24 cellular contexts compared by ENCODE assay signal in the genomic region with DNA sequence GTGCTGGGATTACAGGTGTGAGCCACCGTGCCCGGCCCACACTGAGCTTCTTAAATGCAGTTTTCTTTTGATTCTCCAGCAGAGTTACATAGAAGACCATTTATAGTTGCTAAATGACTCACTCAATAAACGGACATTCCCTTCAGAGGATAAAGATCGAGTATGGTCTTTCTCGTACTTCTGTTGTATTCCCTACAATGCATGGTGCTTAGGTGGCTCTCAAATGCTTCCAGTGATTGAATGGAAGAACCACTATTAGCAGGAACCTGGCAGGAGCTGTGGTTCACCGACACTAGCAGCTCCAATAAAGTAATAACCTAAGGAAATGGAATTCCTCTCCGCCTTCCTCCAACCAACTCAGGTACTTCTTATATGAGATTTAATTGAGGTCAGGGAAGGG. TPM values are rescaled to one million over a fixed set of nuclear protein-coding genes. Genes with fewer than 3 reads are reported as not detected.
"Had no signal": no experiment of that assay in that cellular context is flagged by ENCODE, and none has a peak within 500 bp of the region (broad histone marks: within the 10 kb centered on the region; RNA-seq: fewer than 3 reads in every experiment).

No MANE protein-coding gene starts in this region.

- H3K27ac ChIP-seq: body of pancreas, cardiac muscle cell, foreskin keratinocyte, neural progenitor cell, prostate gland, spleen, VCaP had no signal

- H3K4me1 ChIP-seq: prostate gland had no signal

- DNase-seq: activated CD4-positive, alpha-beta memory T cell treated with anti-CD3 and anti-CD28 coated beads, Interleukin-2, amount 10 ng/mL, durations not matched to agents 7 days and 5 days; activated CD4-positive, alpha-beta T cell treated with anti-CD3 and anti-CD28 coated beads, Interleukin-2, amount 10 ng/mL, durations not matched to agents 24 days and 14 days; activated CD8-positive, alpha-beta memory T cell treated with anti-CD3 and anti-CD28 coated beads, Interleukin-2, amount 10 ng/mL, durations not matched to agents 7 days and 5 days; activated gamma-delta T cell treated with Interleukin-2 at 50 U/mL for 16 hours; activated T-cell treated with anti-CD3 and anti-CD28 coated beads for 4 hours; anterior cingulate cortex; body of pancreas; effector CD4-positive, alpha-beta T cell; erythroblast; foreskin keratinocyte; kidney; naive thymus-derived CD8-positive, alpha-beta T cell; spleen; stimulated activated CD4-positive, alpha-beta T cell treated with anti-CD3 and anti-CD28 coated beads, Interleukin-4, amount 100 ng/mL, for 1 hour; stimulated activated naive CD4-positive, alpha-beta T cell treated with Interleukin-2 at 50 U/mL for 16 hours had no signal

- H3K9me3 ChIP-seq: body of pancreas, prostate gland, spleen had no signal

- H3K27me3 ChIP-seq: body of pancreas, foreskin keratinocyte had no signal

- H3K27ac Mint-ChIP-seq: activated CD4-positive, alpha-beta memory T cell treated with anti-CD3 and anti-CD28 coated beads, Interleukin-2, amount 10 ng/mL, durations not matched to agents 7 days and 5 days; activated CD4-positive, alpha-beta T cell treated with anti-CD3 and anti-CD28 coated beads, Interleukin-2, amount 10 ng/mL, durations not matched to agents 24 days and 14 days; activated CD8-positive, alpha-beta memory T cell treated with anti-CD3 and anti-CD28 coated beads, Interleukin-2, amount 10 ng/mL, durations not matched to agents 7 days and 5 days; activated naive CD4-positive, alpha-beta T cell treated with anti-CD3 and anti-CD28 coated beads, Interleukin-2, amount 50 U/mL, for 24 hours; naive thymus-derived CD8-positive, alpha-beta T cell; neural progenitor cell; T-helper 2 cell treated with Interferon-gamma antibody and Interleukin-4, amounts not matched to agents 5 μg/mL and 100 μg/mL, for 36 hours had no signal

- H3K36me3 Mint-ChIP-seq: activated CD8-positive, alpha-beta memory T cell treated with anti-CD3 and anti-CD28 coated beads, Interleukin-2, amount 10 ng/mL, durations not matched to agents 7 days and 5 days; activated naive CD4-positive, alpha-beta T cell treated with anti-CD3 and anti-CD28 coated beads, Interleukin-2, amount 50 U/mL, for 24 hours; neural progenitor cell had no signal

- H3K4me3 Mint-ChIP-seq: activated CD4-positive, alpha-beta memory T cell treated with anti-CD3 and anti-CD28 coated beads, Interleukin-2, amount 10 ng/mL, durations not matched to agents 7 days and 5 days; activated CD4-positive, alpha-beta T cell treated with anti-CD3 and anti-CD28 coated beads, Interleukin-2, amount 10 ng/mL, durations not matched to agents 24 days and 14 days; activated CD8-positive, alpha-beta memory T cell treated with anti-CD3 and anti-CD28 coated beads, Interleukin-2, amount 10 ng/mL, durations not matched to agents 7 days and 5 days; activated naive CD4-positive, alpha-beta T cell treated with anti-CD3 and anti-CD28 coated beads, Interleukin-2, amount 50 U/mL, for 24 hours; naive thymus-derived CD8-positive, alpha-beta T cell; neural progenitor cell; T-helper 2 cell treated with Interferon-gamma antibody and Interleukin-4, amounts not matched to agents 5 μg/mL and 100 μg/mL, for 36 hours had no signal

- H3K4me3 ChIP-seq: body of pancreas, cardiac muscle cell, lung, neural progenitor cell, prostate gland, spleen had no signal

- H3K36me3 ChIP-seq: cardiac muscle cell, neural progenitor cell, prostate gland, spleen had no signal

- ATAC-seq: activated CD4-positive, CD25-positive, alpha-beta regulatory T cell treated with anti-CD3 and anti-CD28 coated beads, Interleukin-2, amount 50 U/mL, for 24 hours; activated CD8-positive, alpha-beta memory T cell treated with anti-CD3 and anti-CD28 coated beads, Interleukin-2, amount 10 ng/mL, durations not matched to agents 7 days and 5 days; body of pancreas; foreskin keratinocyte; left lobe of liver; naive thymus-derived CD8-positive, alpha-beta T cell had no signal

- H3K9me3 Mint-ChIP-seq: activated CD4-positive, alpha-beta memory T cell treated with anti-CD3 and anti-CD28 coated beads, Interleukin-2, amount 10 ng/mL, durations not matched to agents 7 days and 5 days; activated CD4-positive, alpha-beta T cell treated with anti-CD3 and anti-CD28 coated beads, Interleukin-2, amount 10 ng/mL, durations not matched to agents 24 days and 14 days; activated naive CD4-positive, alpha-beta T cell treated with anti-CD3 and anti-CD28 coated beads, Interleukin-2, amount 50 U/mL, for 24 hours; naive thymus-derived CD8-positive, alpha-beta T cell; neural progenitor cell; T-helper 2 cell treated with Interferon-gamma antibody and Interleukin-4, amounts not matched to agents 5 μg/mL and 100 μg/mL, for 36 hours had no signal

RNA-seq across cellular contexts. Expression of a gene that starts 3.9 kb away (rescaled TPM):
- total RNA-seq: activated CD4-positive, alpha-beta T cell treated with anti-CD3 and anti-CD28 coated beads, Interleukin-2, amount 10 ng/mL, durations not matched to agents 24 days and 14 days; activated CD8-positive, alpha-beta memory T cell treated with anti-CD3 and anti-CD28 coated beads, Interleukin-2, amount 10 ng/mL, durations not matched to agents 7 days and 5 days; naive thymus-derived CD8-positive, alpha-beta T cell had no signal
